Comparison of ENCODE assay signal across 2 cellular contexts in the genomic region with DNA sequence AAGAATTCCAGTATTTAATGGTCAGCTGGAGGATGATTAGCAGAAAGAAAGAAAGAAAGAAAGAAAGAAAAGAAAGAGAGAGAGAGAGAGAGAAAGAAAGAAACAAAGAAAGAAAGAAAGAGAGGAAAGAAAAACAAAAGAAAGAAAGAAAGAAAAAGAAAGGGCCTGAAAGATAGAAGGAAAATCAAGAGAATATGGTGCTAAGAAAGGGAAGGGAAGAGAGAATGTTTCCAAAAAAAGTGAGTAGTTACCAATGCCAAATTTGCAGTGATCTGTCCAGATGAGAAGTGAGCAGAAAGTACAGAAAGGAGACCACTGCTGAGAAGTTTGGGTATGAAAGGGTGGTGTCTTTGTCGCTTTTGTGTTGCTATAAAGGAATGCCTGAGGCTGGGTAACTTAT.
A peak's percentile ranks its signal among the peaks of the same experiment; 100 is the strongest.
TF ChIP-seq lines count a peak whose summit lies in the region.

No MANE protein-coding gene starts in this region.

TF ChIP-seq in GM23338, 12 proteins besides CTCF, POLR2A, EP300 and RAD21 (continues in another document):
- TF ChIP-seq, protein P1, sequence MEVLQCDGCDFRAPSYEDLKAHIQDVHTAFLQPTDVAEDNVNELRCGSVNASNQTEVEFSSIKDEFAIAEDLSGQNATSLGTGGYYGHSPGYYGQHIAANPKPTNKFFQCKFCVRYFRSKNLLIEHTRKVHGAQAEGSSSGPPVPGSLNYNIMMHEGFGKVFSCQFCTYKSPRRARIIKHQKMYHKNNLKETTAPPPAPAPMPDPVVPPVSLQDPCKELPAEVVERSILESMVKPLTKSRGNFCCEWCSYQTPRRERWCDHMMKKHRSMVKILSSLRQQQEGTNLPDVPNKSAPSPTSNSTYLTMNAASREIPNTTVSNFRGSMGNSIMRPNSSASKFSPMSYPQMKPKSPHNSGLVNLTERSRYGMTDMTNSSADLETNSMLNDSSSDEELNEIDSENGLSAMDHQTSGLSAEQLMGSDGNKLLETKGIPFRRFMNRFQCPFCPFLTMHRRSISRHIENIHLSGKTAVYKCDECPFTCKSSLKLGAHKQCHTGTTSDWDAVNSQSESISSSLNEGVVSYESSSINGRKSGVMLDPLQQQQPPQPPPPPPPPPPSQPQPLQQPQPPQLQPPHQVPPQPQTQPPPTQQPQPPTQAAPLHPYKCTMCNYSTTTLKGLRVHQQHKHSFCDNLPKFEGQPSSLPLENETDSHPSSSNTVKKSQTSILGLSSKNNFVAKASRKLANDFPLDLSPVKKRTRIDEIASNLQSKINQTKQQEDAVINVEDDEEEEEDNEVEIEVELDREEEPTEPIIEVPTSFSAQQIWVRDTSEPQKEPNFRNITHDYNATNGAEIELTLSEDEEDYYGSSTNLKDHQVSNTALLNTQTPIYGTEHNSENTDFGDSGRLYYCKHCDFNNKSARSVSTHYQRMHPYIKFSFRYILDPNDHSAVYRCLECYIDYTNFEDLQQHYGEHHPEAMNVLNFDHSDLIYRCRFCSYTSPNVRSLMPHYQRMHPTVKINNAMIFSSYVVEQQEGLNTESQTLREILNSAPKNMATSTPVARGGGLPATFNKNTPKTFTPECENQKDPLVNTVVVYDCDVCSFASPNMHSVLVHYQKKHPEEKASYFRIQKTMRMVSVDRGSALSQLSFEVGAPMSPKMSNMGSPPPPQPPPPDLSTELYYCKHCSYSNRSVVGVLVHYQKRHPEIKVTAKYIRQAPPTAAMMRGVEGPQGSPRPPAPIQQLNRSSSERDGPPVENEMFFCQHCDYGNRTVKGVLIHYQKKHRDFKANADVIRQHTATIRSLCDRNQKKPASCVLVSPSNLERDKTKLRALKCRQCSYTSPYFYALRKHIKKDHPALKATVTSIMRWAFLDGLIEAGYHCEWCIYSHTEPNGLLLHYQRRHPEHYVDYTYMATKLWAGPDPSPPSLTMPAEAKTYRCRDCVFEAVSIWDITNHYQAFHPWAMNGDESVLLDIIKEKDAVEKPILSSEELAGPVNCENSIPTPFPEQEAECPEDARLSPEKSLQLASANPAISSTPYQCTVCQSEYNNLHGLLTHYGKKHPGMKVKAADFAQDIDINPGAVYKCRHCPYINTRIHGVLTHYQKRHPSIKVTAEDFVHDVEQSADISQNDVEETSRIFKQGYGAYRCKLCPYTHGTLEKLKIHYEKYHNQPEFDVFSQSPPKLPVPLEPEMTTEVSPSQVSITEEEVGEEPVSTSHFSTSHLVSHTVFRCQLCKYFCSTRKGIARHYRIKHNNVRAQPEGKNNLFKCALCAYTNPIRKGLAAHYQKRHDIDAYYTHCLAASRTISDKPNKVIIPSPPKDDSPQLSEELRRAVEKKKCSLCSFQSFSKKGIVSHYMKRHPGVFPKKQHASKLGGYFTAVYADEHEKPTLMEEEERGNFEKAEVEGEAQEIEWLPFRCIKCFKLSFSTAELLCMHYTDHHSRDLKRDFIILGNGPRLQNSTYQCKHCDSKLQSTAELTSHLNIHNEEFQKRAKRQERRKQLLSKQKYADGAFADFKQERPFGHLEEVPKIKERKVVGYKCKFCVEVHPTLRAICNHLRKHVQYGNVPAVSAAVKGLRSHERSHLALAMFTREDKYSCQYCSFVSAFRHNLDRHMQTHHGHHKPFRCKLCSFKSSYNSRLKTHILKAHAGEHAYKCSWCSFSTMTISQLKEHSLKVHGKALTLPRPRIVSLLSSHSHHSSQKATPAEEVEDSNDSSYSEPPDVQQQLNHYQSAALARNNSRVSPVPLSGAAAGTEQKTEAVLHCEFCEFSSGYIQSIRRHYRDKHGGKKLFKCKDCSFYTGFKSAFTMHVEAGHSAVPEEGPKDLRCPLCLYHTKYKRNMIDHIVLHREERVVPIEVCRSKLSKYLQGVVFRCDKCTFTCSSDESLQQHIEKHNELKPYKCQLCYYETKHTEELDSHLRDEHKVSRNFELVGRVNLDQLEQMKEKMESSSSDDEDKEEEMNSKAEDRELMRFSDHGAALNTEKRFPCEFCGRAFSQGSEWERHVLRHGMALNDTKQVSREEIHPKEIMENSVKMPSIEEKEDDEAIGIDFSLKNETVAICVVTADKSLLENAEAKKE (CRISPR knock-in tag; IDR thresholded peaks at IDR 0.05), result no peak
- no peak for TF ChIP-seq EZH2phosphoT487 (IDR thresholded peaks at IDR 0.05; ENCODE audit: unreplicated experiment)
- no peak for TF ChIP-seq ZNF114 (CRISPR knock-in tag; IDR thresholded peaks at IDR 0.05)
- TF ChIP-seq EZH2 (IDR thresholded peaks at IDR 0.05; ENCODE audit: low read depth, unreplicated experiment), result no peak
- no peak for TF ChIP-seq POLR2AphosphoS5 (IDR thresholded peaks at IDR 0.05; ENCODE audit: low read depth)
- TF ChIP-seq ZNF331 (CRISPR knock-in tag; IDR thresholded peaks at IDR 0.05; ENCODE audit: low read depth), result no peak
- no peak for TF ChIP-seq NANOG (IDR thresholded peaks at IDR 0.05; ENCODE audit: borderline replicate concordance)
- no peak for TF ChIP-seq JUNB (IDR thresholded peaks at IDR 0.05; ENCODE audit: unreplicated experiment)
- TF ChIP-seq STAT1 (IDR thresholded peaks at IDR 0.05; ENCODE audit: unreplicated experiment), result no peak
- no peak for TF ChIP-seq CREB1 (CRISPR knock-in tag; IDR thresholded peaks at IDR 0.05; ENCODE audit: low read depth)
- TF ChIP-seq, protein P2, sequence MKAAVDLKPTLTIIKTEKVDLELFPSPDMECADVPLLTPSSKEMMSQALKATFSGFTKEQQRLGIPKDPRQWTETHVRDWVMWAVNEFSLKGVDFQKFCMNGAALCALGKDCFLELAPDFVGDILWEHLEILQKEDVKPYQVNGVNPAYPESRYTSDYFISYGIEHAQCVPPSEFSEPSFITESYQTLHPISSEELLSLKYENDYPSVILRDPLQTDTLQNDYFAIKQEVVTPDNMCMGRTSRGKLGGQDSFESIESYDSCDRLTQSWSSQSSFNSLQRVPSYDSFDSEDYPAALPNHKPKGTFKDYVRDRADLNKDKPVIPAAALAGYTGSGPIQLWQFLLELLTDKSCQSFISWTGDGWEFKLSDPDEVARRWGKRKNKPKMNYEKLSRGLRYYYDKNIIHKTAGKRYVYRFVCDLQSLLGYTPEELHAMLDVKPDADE (IDR thresholded peaks at IDR 0.05), result no peak

TF ChIP-seq in K562, 482 proteins besides CTCF, POLR2A, EP300 and RAD21:
- TF ChIP-seq MEF2A (IDR thresholded peaks at IDR 0.05; ENCODE audit: control insufficient read depth, low read depth, low read length), result no peak
- TF ChIP-seq, protein P3, sequence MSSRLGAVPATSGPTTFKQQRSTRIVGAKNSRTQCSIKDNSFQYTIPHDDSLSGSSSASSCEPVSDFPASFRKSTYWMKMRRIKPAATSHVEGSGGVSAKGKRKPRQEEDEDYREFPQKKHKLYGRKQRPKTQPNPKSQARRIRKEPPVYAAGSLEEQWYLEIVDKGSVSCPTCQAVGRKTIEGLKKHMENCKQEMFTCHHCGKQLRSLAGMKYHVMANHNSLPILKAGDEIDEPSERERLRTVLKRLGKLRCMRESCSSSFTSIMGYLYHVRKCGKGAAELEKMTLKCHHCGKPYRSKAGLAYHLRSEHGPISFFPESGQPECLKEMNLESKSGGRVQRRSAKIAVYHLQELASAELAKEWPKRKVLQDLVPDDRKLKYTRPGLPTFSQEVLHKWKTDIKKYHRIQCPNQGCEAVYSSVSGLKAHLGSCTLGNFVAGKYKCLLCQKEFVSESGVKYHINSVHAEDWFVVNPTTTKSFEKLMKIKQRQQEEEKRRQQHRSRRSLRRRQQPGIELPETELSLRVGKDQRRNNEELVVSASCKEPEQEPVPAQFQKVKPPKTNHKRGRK (tag; IDR thresholded peaks at IDR 0.05), result peak; percentile 67
